Comparison of ENCODE assay signal across 9 cellular contexts in the genomic region with DNA sequence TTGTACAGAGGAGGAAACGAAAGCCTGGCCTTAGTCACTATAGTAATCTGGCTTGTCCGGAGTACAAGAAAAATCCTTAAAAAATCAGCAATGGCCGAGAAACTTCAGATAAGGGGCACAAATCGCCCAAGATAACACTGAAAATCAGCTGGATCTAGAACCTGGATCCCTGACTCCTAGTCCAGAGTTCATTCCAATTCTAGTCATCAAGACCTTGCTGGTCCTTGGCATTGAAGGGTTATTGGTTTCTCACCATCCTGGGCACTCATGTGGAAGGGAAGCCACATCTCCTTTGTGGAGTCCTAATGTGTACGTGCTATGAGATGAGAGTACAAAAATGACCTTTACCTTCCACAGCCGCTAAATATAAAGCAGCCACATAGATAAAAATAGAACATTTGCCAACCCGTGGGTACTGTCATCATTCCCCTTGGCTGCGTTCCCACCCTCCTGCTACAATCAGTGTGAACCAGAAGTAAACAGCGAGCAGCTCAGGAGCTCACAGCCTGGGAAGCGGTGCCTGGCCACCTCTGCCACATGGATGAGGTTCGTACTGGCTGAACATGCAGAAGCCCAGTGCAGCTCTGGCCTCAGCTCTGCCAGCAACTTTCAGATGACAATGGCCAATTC.
DNase-seq lines count a peak whose midpoint lies in the region; ATAC-seq lines count a peak whose summit lies in the region.
"Had no signal": no experiment of that assay in that cellular context is flagged by ENCODE, and none has a peak within 500 bp of the region (broad histone marks: within the 10 kb centered on the region; RNA-seq: fewer than 3 reads in every experiment).

No MANE protein-coding gene starts in this region.

- no peak for ATAC-seq in GM21786 (IDR thresholded peaks at IDR 0.05; ENCODE audit: unreplicated experiment)
- ATAC-seq: naive thymus-derived CD8-positive, alpha-beta T cell had no signal

- peak; percentile 51 for DNase-seq in NCI-H345 (lab: John Stamatoyannopoulos, UW)
- no peak for DNase-seq in NCI-H345 treated with DMSO at 0.1 percent for 48 hours (lab: John Stamatoyannopoulos, UW; ENCODE audit: unreplicated experiment)
- peak; percentile 48 to 71 for DNase-seq in cerebellar nuclear complex (lab: John Stamatoyannopoulos, UW)
- peak; percentile 9 for DNase-seq in midbrain (lab: John Stamatoyannopoulos, UW)
- no peak for DNase-seq in GM03348 (ENCODE audit: low spot score)
- DNase-seq in SKM-1 (lab: John Stamatoyannopoulos, UW; ENCODE audit: unreplicated experiment), result no peak
- no peak for DNase-seq in UCSD-AML1 (lab: John Stamatoyannopoulos, UW; ENCODE audit: unreplicated experiment)
- DNase-seq: naive thymus-derived CD8-positive, alpha-beta T cell had no signal

Comparison
In these comparisons a context has a peak if more than half of its experiments do, and no peak if none do; other contexts are left out.
1. DNase-seq: peak in NCI-H345 (single experiment), cerebellar nuclear complex (2 of 2) and midbrain (single experiment); none in NCI-H345 treated with DMSO at 0.1 percent for 48 hours (single experiment), GM03348 (single experiment), SKM-1 (single experiment) and UCSD-AML1 (single experiment).